ENCODE assay signal across 25 cellular contexts in genomic region chr16:88141580-88141979, GRCh38.
"Had no signal": no experiment of that assay in that cellular context is flagged by ENCODE, and none has a peak within 500 bp of the region (broad histone marks: within the 10 kb centered on the region; RNA-seq: fewer than 3 reads in every experiment).

No MANE protein-coding gene starts in this region.

- H3K27ac ChIP-seq: neural progenitor cell, neutrophil, parathyroid adenoma, spleen, suprapubic skin, thoracic aorta, tibial artery, upper lobe of right lung had no signal

- H3K9ac ChIP-seq: neural progenitor cell, parathyroid adenoma had no signal

- H3K9me3 ChIP-seq: neutrophil, suprapubic skin had no signal

- H3K4me3 Mint-ChIP-seq: immature natural killer cell; memory B cell; naive B cell; natural killer cell; nephron progenitor cell; neural progenitor cell; stimulated activated effector memory CD8-positive, alpha-beta T cell treated with anti-CD3 and anti-CD28 coated beads, Interleukin-12 subunit alpha, Interleukin-12 subunit beta, amount 100 ng/mL, for 72 hours; stimulated activated naive CD8-positive, alpha-beta T cell treated with anti-CD3 and anti-CD28 coated beads, Interleukin-15, Interleukin-2, amounts not matched to agents 100 ng/mL and 50 ng/mL, for 24 hours had no signal

- H3K4me2 ChIP-seq: neural progenitor cell had no signal

- H3K27ac Mint-ChIP-seq: immature natural killer cell; memory B cell; natural killer cell; nephron progenitor cell; neural progenitor cell; progenitor cell of endocrine pancreas; stimulated activated effector memory CD8-positive, alpha-beta T cell treated with anti-CD3 and anti-CD28 coated beads, Interleukin-12 subunit alpha, Interleukin-12 subunit beta, amount 100 ng/mL, for 72 hours; stimulated activated naive CD8-positive, alpha-beta T cell treated with anti-CD3 and anti-CD28 coated beads, Interleukin-15, Interleukin-2, amounts not matched to agents 100 ng/mL and 50 ng/mL, for 24 hours had no signal

- H3K36me3 ChIP-seq: left ventricle myocardium inferior, neural progenitor cell, neutrophil, right atrium auricular region, spleen, suprapubic skin, thoracic aorta, tibial artery, upper lobe of right lung had no signal

- H3K36me3 Mint-ChIP-seq: immature natural killer cell; natural killer cell; neural progenitor cell; stimulated activated effector memory CD8-positive, alpha-beta T cell treated with anti-CD3 and anti-CD28 coated beads, Interleukin-12 subunit alpha, Interleukin-12 subunit beta, amount 100 ng/mL, for 72 hours had no signal

- H3K27me3 ChIP-seq: neural progenitor cell, neutrophil, right atrium auricular region, upper lobe of right lung had no signal

- DNase-seq: hippocampal formation; immature natural killer cell; left ventricle myocardium inferior; naive B cell; natural killer cell; nephron progenitor cell; occipital lobe; small intestine; spleen; stimulated activated CD4-positive, alpha-beta T cell treated with anti-CD3 and anti-CD28 coated beads, Interleukin-4, amount 100 ng/mL, for 24 hours; stimulated activated naive CD4-positive, alpha-beta T cell; tibial artery; trophoblast cell; upper lobe of right lung had no signal

- H2AFZ ChIP-seq: neural progenitor cell, parathyroid adenoma had no signal

- H3K4me1 ChIP-seq: neural progenitor cell, parathyroid adenoma, tibial artery, upper lobe of right lung had no signal

- ATAC-seq: sciatic nerve; stimulated activated effector memory CD8-positive, alpha-beta T cell treated with anti-CD3 and anti-CD28 coated beads, Interleukin-12 subunit alpha, Interleukin-12 subunit beta, amount 100 ng/mL, for 72 hours; upper lobe of right lung had no signal

- H3K27me3 Mint-ChIP-seq: stimulated activated naive CD8-positive, alpha-beta T cell treated with anti-CD3 and anti-CD28 coated beads, Interleukin-15, Interleukin-2, amounts not matched to agents 100 ng/mL and 50 ng/mL, for 24 hours had no signal

- H3K4me1 Mint-ChIP-seq: immature natural killer cell; memory B cell; natural killer cell; nephron progenitor cell; neural progenitor cell; stimulated activated effector memory CD8-positive, alpha-beta T cell treated with anti-CD3 and anti-CD28 coated beads, Interleukin-12 subunit alpha, Interleukin-12 subunit beta, amount 100 ng/mL, for 72 hours had no signal

- H3K4me3 ChIP-seq: left ventricle myocardium inferior, neural progenitor cell, right atrium auricular region, spleen, suprapubic skin, thoracic aorta, tibial artery, upper lobe of right lung had no signal
